ENCODE assay signal across 8 cellular contexts in the genomic region with DNA sequence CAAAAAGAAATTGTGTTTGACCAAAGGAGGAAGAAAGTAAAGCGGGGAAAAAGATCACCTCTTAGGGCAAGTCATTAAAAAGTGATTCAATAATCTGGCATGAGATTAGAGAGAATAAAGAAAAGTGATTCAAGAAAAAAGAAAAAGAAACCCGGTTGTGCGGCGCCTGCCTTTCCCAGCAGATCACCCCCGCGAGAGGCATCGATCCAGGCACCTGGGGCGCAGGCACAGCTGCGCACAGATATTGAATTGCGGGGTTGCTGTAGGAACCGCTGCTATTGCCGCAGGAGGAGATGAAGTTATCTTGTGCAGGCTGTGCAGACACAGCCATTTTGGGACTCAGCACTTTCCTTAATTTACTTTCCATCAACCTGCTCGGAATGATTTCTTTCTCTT.
DNase-seq lines count a peak whose midpoint lies in the region; ATAC-seq, FAIRE-seq and TF ChIP-seq lines count a peak whose summit lies in the region.

No MANE protein-coding gene starts in this region.

- ATAC-seq in DND-41 (ENCODE audit: insufficient read depth, low read depth) (peak; percentile 59), HG03460 (IDR thresholded peaks at IDR 0.05; ENCODE audit: unreplicated experiment) (peak; percentile 19), HG03135 (IDR thresholded peaks at IDR 0.05; ENCODE audit: unreplicated experiment) (no peak)

- peaks cover 5% of the 10 kb centered on the region for H3K9me3 Mint-ChIP-seq in osteocyte (ENCODE audit: unreplicated experiment)

- peaks cover 4% of the 10 kb centered on the region for H3K4me1 Mint-ChIP-seq in osteocyte (ENCODE audit: unreplicated experiment)

- no peaks in the 10 kb centered on the region for H3K79me2 ChIP-seq in DND-41 (ENCODE audit: insufficient read depth, low read length)

- peak overlapping the region; percentile 64 for H3K27ac ChIP-seq in DND-41 (ENCODE audit: low read length)

- H3K27me3 Mint-ChIP-seq in osteocyte (ENCODE audit: unreplicated experiment) = no peaks in the 10 kb centered on the region

- peaks cover 18% of the 10 kb centered on the region for H3K4me1 ChIP-seq in DND-41 (ENCODE audit: insufficient read depth, low read length)

- no peaks in the 10 kb centered on the region for H3K9me3 ChIP-seq in DND-41 (ENCODE audit: insufficient read depth, low read length, severe bottlenecking)

- peaks cover 2% of the 10 kb centered on the region for H3K36me3 Mint-ChIP-seq in osteocyte (ENCODE audit: unreplicated experiment)

- no peaks in the 10 kb centered on the region for H4K20me1 ChIP-seq in DND-41 (ENCODE audit: insufficient read depth, low read length)

- H3K9ac ChIP-seq in DND-41 (ENCODE audit: low read depth, low read length) = peak overlapping the region; percentile 59

- FAIRE-seq in frontal cortex (lab: Jason Lieb, UNC) (no peak), D721Med (lab: Jason Lieb, UNC) (no peak), GM19239 (lab: Jason Lieb, UNC) (no peak)

- peak overlapping the region; percentile 93 for H3K4me3 Mint-ChIP-seq in osteocyte (ENCODE audit: unreplicated experiment)

- TF ChIP-seq CTCF in DND-41 (IDR thresholded peaks at IDR 0.05; ENCODE audit: borderline replicate concordance, extremely low read depth, low read length, poor library complexity, severe bottlenecking) = no peak
- TF ChIP-seq CTCF in osteocyte (IDR thresholded peaks at IDR 0.05) = no peak
- no peak for TF ChIP-seq CTCF in D721Med (IDR thresholded peaks at IDR 0.05; ENCODE audit: insufficient read depth, missing control alignments)

- no peaks in the 10 kb centered on the region for H3K36me3 ChIP-seq in DND-41 (ENCODE audit: insufficient read depth, low read length)

- H3K27me3 ChIP-seq in DND-41 (ENCODE audit: insufficient read depth, low read length, poor library complexity) = no peaks in the 10 kb centered on the region

- H3K4me2 ChIP-seq in DND-41 (ENCODE audit: insufficient read depth, low read length) = peak overlapping the region; percentile 83

- H3K4me3 ChIP-seq in DND-41 (ENCODE audit: low read depth in 1 of 2, low read length in 2 of 2) = peak overlapping the region; percentile 55 to 73; a peak in 3 of 4 replicates

- DNase-seq in DND-41 = peak; percentile 56
- DNase-seq in activated CD4-positive, alpha-beta T cell treated with anti-CD3 and anti-CD28 coated beads for 48 hours = peak; percentile 58
- peak; percentile 27 to 51 for DNase-seq in frontal cortex (ENCODE audit: low spot score in 2 of 2)
- DNase-seq in osteocyte (ENCODE audit: extremely low spot score, unreplicated experiment) = no peak
- DNase-seq in D721Med (ENCODE audit: insufficient read length, low spot score) = no peak
- no peak for DNase-seq in GM19239 (ENCODE audit: insufficient read length, low spot score)

- H2AFZ ChIP-seq in DND-41 (ENCODE audit: low read depth, low read length) = peak overlapping the region; percentile 98

- H3K27ac Mint-ChIP-seq in osteocyte (ENCODE audit: unreplicated experiment) = peak overlapping the region; percentile 83

Comparison
In these comparisons a context has a peak if more than half of its experiments do, and no peak if none do; other contexts are left out.
1. DNase-seq: peak in DND-41 (single experiment), activated CD4-positive, alpha-beta T cell treated with anti-CD3 and anti-CD28 coated beads for 48 hours (single experiment) and frontal cortex (2 of 2); none in osteocyte (single experiment), D721Med (single experiment) and GM19239 (single experiment).